11 cellular contexts compared by ENCODE assay signal in the genomic region with DNA sequence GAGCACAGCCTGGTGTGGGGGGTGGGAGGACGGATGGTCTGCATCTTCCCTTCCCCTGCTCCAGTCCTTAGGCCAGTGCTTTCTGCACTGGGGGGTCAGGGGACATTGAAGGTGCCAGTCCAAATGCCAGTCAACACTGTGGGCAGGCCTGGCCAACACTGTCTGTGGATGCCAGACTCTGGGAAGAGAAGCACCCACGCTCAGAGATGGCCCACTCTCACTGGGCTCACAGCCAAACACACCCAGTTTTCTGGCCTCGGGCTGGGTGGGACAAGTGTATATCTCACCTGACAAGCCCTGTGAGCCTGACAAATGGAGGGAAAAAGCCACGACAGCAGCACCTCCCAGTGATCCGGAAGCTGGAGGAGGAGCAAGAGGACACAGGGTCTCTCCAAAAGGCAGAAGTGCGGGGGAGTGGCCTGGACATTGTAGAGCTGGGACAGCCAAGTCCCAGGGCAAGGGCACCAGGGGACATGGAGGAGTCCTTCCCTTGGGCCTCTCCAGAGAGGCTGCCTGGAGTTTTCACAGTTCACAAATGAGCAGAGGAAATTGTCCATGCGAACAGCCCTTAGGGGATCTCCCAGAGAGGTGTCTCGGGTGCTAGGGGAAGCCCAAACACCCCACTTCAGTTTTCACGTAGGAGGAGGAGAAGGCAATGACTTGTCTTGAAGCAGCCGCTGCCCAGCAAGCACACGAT.
A peak's percentile ranks its signal among the peaks of the same experiment; 100 is the strongest.
DNase-seq lines count a peak whose midpoint lies in the region; ATAC-seq and TF ChIP-seq lines count a peak whose summit lies in the region.
"Had no signal": no experiment of that assay in that cellular context is flagged by ENCODE, and none has a peak within 500 bp of the region (broad histone marks: within the 10 kb centered on the region; RNA-seq: fewer than 3 reads in every experiment).

No MANE protein-coding gene starts in this region.

- DNase-seq in GM13977 (ENCODE audit: low spot score), result peak; percentile 72
- DNase-seq in activated effector memory CD4-positive, alpha-beta T cell treated with Interleukin-2 at 50 U/mL for 16 hours, result no peak
- no peak for DNase-seq in NCI-H2107 (lab: John Stamatoyannopoulos, UW)
- no peak for DNase-seq in MG63
- DNase-seq in GDM1 (lab: John Stamatoyannopoulos, UW), result no peak
- DNase-seq: activated naive CD8-positive, alpha-beta T cell treated with anti-CD3 and anti-CD28 coated beads, Interleukin-2, amount 10 ng/mL, durations not matched to agents 7 days and 5 days; DND-41 had no signal

- H3K36me3 ChIP-seq in esophagus (ENCODE audit: control insufficient read depth in 2 of 2, insufficient read depth in 2 of 2, low read length in 1 of 2) (no peaks in the 10 kb centered on the region), MG63 (no peaks in the 10 kb centered on the region)

- peak overlapping the region; percentile 70 to 94 for H3K27ac ChIP-seq in esophagus (ENCODE audit: low read depth in 2 of 2, low read length in 1 of 2)

- no peak overlapping the region for H3K4me3 ChIP-seq in esophagus (ENCODE audit: low read depth in 1 of 2, low read length in 2 of 2)
- no peak overlapping the region for H3K4me3 ChIP-seq in MG63

- TF ChIP-seq CTCF in GM13977 (IDR thresholded peaks at IDR 0.05; ENCODE audit: extremely low read depth, insufficient read depth, missing control alignments), result no peak

- H3K4me1 ChIP-seq in esophagus (ENCODE audit: control insufficient read depth in 2 of 2, insufficient read depth in 2 of 2, low read length in 1 of 2), result peaks cover 13 to 37% of the 10 kb centered on the region in 2 donors

- H3K27me3 ChIP-seq in esophagus (ENCODE audit: control insufficient read depth in 1 of 2, insufficient read depth in 2 of 2, low read length in 2 of 2), result no peaks in the 10 kb centered on the region
- H3K27me3 ChIP-seq in MG63, result no peaks in the 10 kb centered on the region

- in situ Hi-C loops in GM13977 (cut with MboI; ENCODE audit: low pct_unique_long_range_greater_than_20kb, low sequenced_read_pairs, unreplicated experiment), result loop anchor here (25.0 kb wide), 1 partner anchor 492 kb away; no protein-coding TSS in a partner anchor

- WGBS in esophagus, 2 donors, result 40 to 44% methylated on average over 11 of the region's 11 CpGs

- H3K9me3 ChIP-seq in esophagus (ENCODE audit: control insufficient read depth in 2 of 2, insufficient read depth in 1 of 2, low read depth in 1 of 2, low read length in 1 of 2), result no peaks in the 10 kb centered on the region
- no peaks in the 10 kb centered on the region for H3K9me3 ChIP-seq in MG63

- ATAC-seq in GM19438 (IDR thresholded peaks at IDR 0.05; ENCODE audit: low read depth, unreplicated experiment) (peak; percentile 73), HG03103 (IDR thresholded peaks at IDR 0.05; ENCODE audit: low read depth, unreplicated experiment) (peak; percentile 70)
- ATAC-seq: SK-N-SH treated with all-trans-retinoic acid at 6 μM for 48 hours had no signal
